In the genomic region with DNA sequence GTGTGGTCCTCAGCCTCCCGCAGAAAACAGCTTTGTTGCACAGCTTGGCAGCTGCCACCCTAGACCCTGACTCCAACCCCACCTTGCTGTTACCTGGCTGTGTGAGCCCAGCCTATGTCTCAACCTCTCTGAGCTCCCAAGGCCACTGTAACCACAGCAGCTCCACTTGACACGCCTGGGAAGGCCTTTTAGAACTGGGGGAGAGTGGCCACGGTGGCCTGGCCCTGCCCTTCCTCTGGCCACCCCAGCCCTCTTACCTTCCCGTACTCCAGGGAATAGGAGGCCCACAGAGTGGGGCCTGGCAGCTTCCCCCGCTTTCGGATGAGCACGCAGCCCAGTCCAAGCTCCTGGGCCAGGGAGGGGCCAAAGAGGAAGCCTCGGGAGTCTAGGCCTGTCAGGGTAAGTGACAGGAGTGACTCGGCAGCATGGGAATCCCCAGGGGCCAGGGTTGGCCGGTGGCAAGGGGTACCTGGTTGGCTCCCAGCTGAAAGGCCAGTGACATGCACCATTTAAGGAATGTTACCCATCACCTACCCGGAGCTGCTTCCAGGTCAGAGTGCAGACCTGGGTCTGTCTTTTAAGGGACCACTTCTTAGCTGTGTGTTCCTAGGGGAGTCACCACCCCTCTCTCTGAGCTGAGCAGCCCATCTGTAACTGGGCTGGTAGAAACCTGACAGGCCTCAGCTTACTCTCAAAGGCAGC, we compare ENCODE assay signal across 9 cellular contexts. TPM values are rescaled to one million over a fixed set of nuclear protein-coding genes. Genes with fewer than 3 reads are reported as not detected.
DNase-seq lines count a peak whose midpoint lies in the region; ATAC-seq, FAIRE-seq and TF ChIP-seq lines count a peak whose summit lies in the region.
"Had no signal": no experiment of that assay in that cellular context is flagged by ENCODE, and none has a peak within 500 bp of the region (broad histone marks: within the 10 kb centered on the region; RNA-seq: fewer than 3 reads in every experiment).

No MANE protein-coding gene starts in this region.

- H3K4me1 ChIP-seq in K562 (replicated peaks in 1 of 2; ENCODE audit: control insufficient read depth in 2 of 2, insufficient read depth in 2 of 2, low read length in 2 of 2) (peaks cover 14 to 82% of the 10 kb centered on the region in 2 experiments), mucosa of rectum (ENCODE audit: control insufficient read depth in 2 of 2, insufficient read depth in 2 of 2, low read length in 2 of 2) (peaks cover 24 to 27% of the 10 kb centered on the region in 2 donors)

- H2AFZ ChIP-seq in K562 (ENCODE audit: low read depth, low read length), result no peak overlapping the region

- ATAC-seq in K562, result peak; percentile 31
- ATAC-seq in GM18511 (IDR thresholded peaks at IDR 0.05; ENCODE audit: unreplicated experiment), result no peak
- ATAC-seq in HG03432 (IDR thresholded peaks at IDR 0.05; ENCODE audit: unreplicated experiment), result no peak
- no peak for ATAC-seq in GM19397 (IDR thresholded peaks at IDR 0.05; ENCODE audit: unreplicated experiment)

- in situ Hi-C loops in K562 (cut with MboI), result loop anchor here (5.0 to 10.0 kb wide), 2 partner anchors 357 to 404 kb away; a partner anchor contains a TSS

- H3K9me3 ChIP-seq in K562 (replicated peaks; ENCODE audit: control insufficient read depth, insufficient read depth, low read depth, low read length) (no peaks in the 10 kb centered on the region), mucosa of rectum (ENCODE audit: control insufficient read depth in 2 of 2, low read length in 2 of 2) (no peaks in the 10 kb centered on the region)

- peak; percentile 65 for FAIRE-seq in K562 (lab: Jason Lieb, UNC)
- FAIRE-seq: TTC549 had no signal

- TF ChIP-seq EP300 in K562 (IDR thresholded peaks at IDR 0.05; ENCODE audit: low read length), result no peak

- H3K36me3 ChIP-seq in K562 (ENCODE audit: control insufficient read depth, insufficient read depth, low read length) (peaks cover 58% of the 10 kb centered on the region; the same call in 2 of the 3 replicates), mucosa of rectum (ENCODE audit: control insufficient read depth in 2 of 2, insufficient read depth in 2 of 2, low read length in 2 of 2) (peaks cover 8 to 12% of the 10 kb centered on the region in 2 donors)

- TF ChIP-seq RAD21 in K562 (CRISPR knock-in tag; conservative IDR thresholded peaks at IDR 0.05 in 1 of 2, IDR thresholded peaks at IDR 0.05 in 1 of 2), result no peak

- H3K9me1 ChIP-seq in K562 (ENCODE audit: control insufficient read depth, insufficient read depth, low read length), result no peaks in the 10 kb centered on the region

- no peak for TF ChIP-seq CTCF in NB4 (IDR thresholded peaks at IDR 0.05; ENCODE audit: low read depth, low read length)
- TF ChIP-seq CTCF in K562 (IDR thresholded peaks at IDR 0.05 in 2 of 3, conservative IDR thresholded peaks at IDR 0.05 in 1 of 3; ENCODE audit: insufficient read depth in 2 of 3, low read depth in 1 of 3, low read length in 3 of 3), result no peak

- DNase-seq in ELR (ENCODE audit: low read depth) (peak; percentile 62), NB4 (ENCODE audit: low read depth) (peak; percentile 91), K562 (ENCODE audit: extremely low read depth in 1 of 4, low spot score in 3 of 4) (peak in 2 of 4 experiments; percentile 57 to 75), T-helper 9 cell (no peak)

- H3K4me3 ChIP-seq in NB4 (ENCODE audit: low read depth, low read length) (peak overlapping the region; percentile 86), K562 (peak overlapping the region; percentile 64), mucosa of rectum (ENCODE audit: low read length in 2 of 2) (peak overlapping the region; percentile 77 to 82)

- BruUV-seq in K562 (replicated peaks; lab: Mats Ljungman, UMichigan), result no TSS peak

- H3K79me2 ChIP-seq in K562 (ENCODE audit: control insufficient read depth, insufficient read depth, low read length), result peaks cover 55% of the 10 kb centered on the region

- H3K4me2 ChIP-seq in K562 (ENCODE audit: insufficient read depth, low read length), result peak overlapping the region; percentile 96

- peak overlapping the region; percentile 94 for H3K27ac ChIP-seq in K562 (ENCODE audit: extremely low read depth, low read depth, low read length)
- H3K27ac ChIP-seq in mucosa of rectum (ENCODE audit: low read depth in 2 of 2, low read length in 2 of 2), result peak overlapping the region; percentile 92 to 93

- H4K20me1 ChIP-seq in K562 (replicated peaks; ENCODE audit: control insufficient read depth, insufficient read depth, low read length), result peaks cover 31% of the 10 kb centered on the region; the same call in 1 of the 2 replicates

- POLR2A ChIA-PET in K562 (lab: Yijun Ruan, JAX), result interaction anchor here (0.6 to 6.1 kb wide), 19 partner anchors 8 to 765 kb away, joined by 3 to 50 read pairs (median 5); a partner anchor contains a TSS

- 5% methylated on average over 11 of the region's 11 CpGs for whole genome bisulfite sequencing in K562 (ENCODE audit: insufficient coverage, low coverage, missing lambda C conversion rate)

- intact Hi-C loops in K562 (cut with micrococcal nuclease), result loop anchor here (5.0 to 10.0 kb wide), 3 partner anchors 167 to 697 kb away; a partner anchor contains a TSS

- TF ChIP-seq POLR2A in NB4 (IDR thresholded peaks at IDR 0.05; ENCODE audit: extremely low read depth, insufficient read length) (peak; percentile 19), K562 (conservative IDR thresholded peaks at IDR 0.05) (peak; percentile 38; the same call in 1 of the 2 replicates)

- H3K27me3 ChIP-seq in K562 (ENCODE audit: control insufficient read depth in 2 of 2, insufficient read depth in 2 of 2, low read length in 2 of 2) (no peaks in the 10 kb centered on the region; a peak in 1 of 5 replicates), mucosa of rectum (ENCODE audit: control insufficient read depth in 2 of 2, insufficient read depth in 2 of 2, low read length in 2 of 2) (no peaks in the 10 kb centered on the region)

- H3K9ac ChIP-seq in K562 (ENCODE audit: insufficient read depth in 1 of 2, low read depth in 2 of 2, low read length in 2 of 2) (peak overlapping the region; percentile 86 to 99), mucosa of rectum (ENCODE audit: low read depth in 1 of 2, low read length in 2 of 2) (peak overlapping the region; percentile 68 to 84)

- CTCF ChIA-PET in K562 (lab: Yijun Ruan, JAX; ENCODE audit: low intra/inter-chr PET ratio), result no interaction called here

RNA-seq across cellular contexts. Expression of a gene that starts 1.4 kb away (rescaled TPM):
- 35.4 and 135 TPM in 2 replicates for total RNA-seq in K562 (2011; cell fraction: chromatin; rRNA removed; ENCODE audit: low replicate concordance)
- 138 and 183 TPM in 2 replicates for total RNA-seq in K562 (2011; cell fraction: nucleolus; rRNA removed)
- 82.7 and 89.3 TPM in 2 replicates for total RNA-seq in K562 (2011; cell fraction: nucleoplasm; rRNA removed)
- 409 and 555 TPM in 2 replicates for total RNA-seq in K562 (2014; rRNA removed)
- 86.2 and 129 TPM in 2 replicates for total RNA-seq in K562 (2014; rRNA removed; fragmentation: Illumina TruSeq; extraction: Trizol)
- 213 and 224 TPM in 2 replicates for total RNA-seq in K562 (2015; rRNA removed; fragmentation: Illumina TruSeq; extraction: Trizol)
- total RNA-seq in K562 (2021), result 340 and 359 TPM in 2 replicates
- polyA plus RNA-seq in K562 (2011; rRNA removed), result 146 and 234 TPM in 2 replicates
- 130 and 287 TPM in 2 replicates for polyA plus RNA-seq in K562 (2011; cell fraction: cytosol; rRNA removed)
- 161 and 192 TPM in 2 replicates for polyA plus RNA-seq in K562 (2011; cell fraction: nucleus; rRNA removed)
- polyA plus RNA-seq in K562 (2012), result 290 and 337 TPM in 2 replicates
- 94.4 and 200 TPM in 2 replicates for polyA plus RNA-seq in K562 (2014; fragmentation: Illumina TruSeq; extraction: Trizol)
- polyA plus RNA-seq in K562 (2014; fragmentation: Nextera tagmentation; extraction: Ambion mirVana), result 100 to 1,000 TPM in 1 of 2 experiments, 10 to 100 TPM in 1; 41.7 to 116 TPM
- 354 and 422 TPM in 2 replicates for polyA plus RNA-seq in K562 (2014; rRNA removed)
- polyA minus RNA-seq in K562 (2011; rRNA and poly(A)+ RNA removed), result 17.6 and 29.0 TPM in 2 replicates
- polyA minus RNA-seq in K562 (2011; cell fraction: cytosol; rRNA and poly(A)+ RNA removed), result 127 and 142 TPM in 2 replicates
- 49.9 and 62.3 TPM in 2 replicates for polyA minus RNA-seq in K562 (2011; cell fraction: nucleus; rRNA and poly(A)+ RNA removed)

RNA-seq across cellular contexts. Expression of a gene that starts 6.7 kb away (rescaled TPM):
- total RNA-seq in K562 (2011; cell fraction: chromatin; rRNA removed; ENCODE audit: low replicate concordance), result 14.1 and 55.6 TPM in 2 replicates
- 67.5 and 87.8 TPM in 2 replicates for total RNA-seq in K562 (2011; cell fraction: nucleolus; rRNA removed)
- 29.4 and 38.8 TPM in 2 replicates for total RNA-seq in K562 (2011; cell fraction: nucleoplasm; rRNA removed)
- total RNA-seq in K562 (2014; rRNA removed) (114 and 119 TPM in 2 replicates), K562 (2014; rRNA removed; fragmentation: Illumina TruSeq; extraction: Trizol) (3.4 and 4.4 TPM in 2 replicates), K562 (2015; rRNA removed; fragmentation: Illumina TruSeq; extraction: Trizol) (14.4 and 17.9 TPM in 2 replicates), K562 (2021) (173 and 178 TPM in 2 replicates)
- polyA plus RNA-seq in K562 (2011; rRNA removed) (14.2 and 29.4 TPM in 2 replicates), K562 (2014; fragmentation: Illumina TruSeq; extraction: Trizol) (9.3 and 47.1 TPM in 2 replicates), K562 (2014; fragmentation: Nextera tagmentation; extraction: Ambion mirVana) (1 to 10 TPM in 1 of 2 experiments, under 1 TPM in 1; 0.92 to 1.6 TPM), K562 (2014; rRNA removed) (53.6 and 65.8 TPM in 2 replicates)
- 48.5 and 101 TPM in 2 replicates for polyA plus RNA-seq in K562 (2011; cell fraction: cytosol; rRNA removed)
- 38.4 and 58.3 TPM in 2 replicates for polyA plus RNA-seq in K562 (2011; cell fraction: nucleus; rRNA removed)
- polyA plus RNA-seq in K562 (2012), result 68.4 and 200 TPM in 2 replicates
- polyA minus RNA-seq in K562 (2011; rRNA and poly(A)+ RNA removed), result 9.8 and 10.4 TPM in 2 replicates
- polyA minus RNA-seq in K562 (2011; cell fraction: cytosol; rRNA and poly(A)+ RNA removed), result 102 and 178 TPM in 2 replicates
- 25.2 and 25.9 TPM in 2 replicates for polyA minus RNA-seq in K562 (2011; cell fraction: nucleus; rRNA and poly(A)+ RNA removed)

RNA-seq across cellular contexts. Expression of a gene that starts 25.3 kb away (rescaled TPM):
- 759 and 2,233 TPM in 2 replicates for total RNA-seq in K562 (2011; cell fraction: chromatin; rRNA removed; ENCODE audit: low replicate concordance)
- total RNA-seq in K562 (2011; cell fraction: nucleolus; rRNA removed), result 1,565 and 1,591 TPM in 2 replicates
- total RNA-seq in K562 (2011; cell fraction: nucleoplasm; rRNA removed), result 1,027 and 1,219 TPM in 2 replicates
- total RNA-seq in K562 (2014; rRNA removed) (213 and 305 TPM in 2 replicates), K562 (2014; rRNA removed; fragmentation: Illumina TruSeq; extraction: Trizol) (44.5 and 45.2 TPM in 2 replicates), K562 (2015; rRNA removed; fragmentation: Illumina TruSeq; extraction: Trizol) (97.9 and 113 TPM in 2 replicates), K562 (2021) (354 and 432 TPM in 2 replicates)
- polyA plus RNA-seq in K562 (2011; rRNA removed) (131 and 170 TPM in 2 replicates), K562 (2014; fragmentation: Illumina TruSeq; extraction: Trizol) (146 and 201 TPM in 2 replicates), K562 (2014; fragmentation: Nextera tagmentation; extraction: Ambion mirVana) (1 to 10 TPM; 3.6 to 9.6 TPM), K562 (2014; rRNA removed) (319 and 383 TPM in 2 replicates)
- polyA plus RNA-seq in K562 (2011; cell fraction: cytosol; rRNA removed), result 143 and 281 TPM in 2 replicates
- 1,334 and 2,777 TPM in 2 replicates for polyA plus RNA-seq in K562 (2011; cell fraction: nucleus; rRNA removed)
- polyA plus RNA-seq in K562 (2012), result 266 and 440 TPM in 2 replicates
- 56.6 and 97.2 TPM in 2 replicates for polyA minus RNA-seq in K562 (2011; rRNA and poly(A)+ RNA removed)
- polyA minus RNA-seq in K562 (2011; cell fraction: cytosol; rRNA and poly(A)+ RNA removed), result 155 and 200 TPM in 2 replicates
- 321 and 450 TPM in 2 replicates for polyA minus RNA-seq in K562 (2011; cell fraction: nucleus; rRNA and poly(A)+ RNA removed)

RNA-seq across cellular contexts. Expression of a gene that starts 46.4 kb away (rescaled TPM):
- 69.8 and 180 TPM in 2 replicates for total RNA-seq in K562 (2011; cell fraction: chromatin; rRNA removed; ENCODE audit: low replicate concordance)
- total RNA-seq in K562 (2011; cell fraction: nucleolus; rRNA removed), result 70.5 and 71.6 TPM in 2 replicates
- 50.8 and 56.2 TPM in 2 replicates for total RNA-seq in K562 (2011; cell fraction: nucleoplasm; rRNA removed)
- total RNA-seq in K562 (2014; rRNA removed) (3.4 and 5.4 TPM in 2 replicates), K562 (2014; rRNA removed; fragmentation: Illumina TruSeq; extraction: Trizol) (2.4 and 4.1 TPM in 2 replicates), K562 (2015; rRNA removed; fragmentation: Illumina TruSeq; extraction: Trizol) (5.6 and 5.9 TPM in 2 replicates), K562 (2021) (12.3 and 13.2 TPM in 2 replicates)
- polyA plus RNA-seq in K562 (2011; rRNA removed) (3.9 and 4.3 TPM in 2 replicates), K562 (2014; fragmentation: Illumina TruSeq; extraction: Trizol) (6.0 and 7.0 TPM in 2 replicates), K562 (2014; fragmentation: Nextera tagmentation; extraction: Ambion mirVana) (under 1 TPM; 0.38 to 0.63 TPM), K562 (2014; rRNA removed) (6.7 and 8.6 TPM in 2 replicates)
- 3.9 and 9.1 TPM in 2 replicates for polyA plus RNA-seq in K562 (2011; cell fraction: cytosol; rRNA removed)
- 20.2 and 34.5 TPM in 2 replicates for polyA plus RNA-seq in K562 (2011; cell fraction: nucleus; rRNA removed)
- 11.1 and 16.0 TPM in 2 replicates for polyA plus RNA-seq in K562 (2012)
- polyA minus RNA-seq in K562 (2011; rRNA and poly(A)+ RNA removed), result 1.9 and 3.7 TPM in 2 replicates
- 3.2 and 3.3 TPM in 2 replicates for polyA minus RNA-seq in K562 (2011; cell fraction: cytosol; rRNA and poly(A)+ RNA removed)
- polyA minus RNA-seq in K562 (2011; cell fraction: nucleus; rRNA and poly(A)+ RNA removed), result 7.0 and 7.8 TPM in 2 replicates

RNA-seq across cellular contexts. Expression of a gene that starts 46.6 kb away (rescaled TPM):
- 43.1 and 83.7 TPM in 2 replicates for total RNA-seq in K562 (2011; cell fraction: chromatin; rRNA removed; ENCODE audit: low replicate concordance)
- 64.3 and 69.7 TPM in 2 replicates for total RNA-seq in K562 (2011; cell fraction: nucleolus; rRNA removed)
- 53.0 and 53.7 TPM in 2 replicates for total RNA-seq in K562 (2011; cell fraction: nucleoplasm; rRNA removed)
- total RNA-seq in K562 (2014; rRNA removed) (60.4 and 77.5 TPM in 2 replicates), K562 (2014; rRNA removed; fragmentation: Illumina TruSeq; extraction: Trizol) (92.6 and 126 TPM in 2 replicates), K562 (2015; rRNA removed; fragmentation: Illumina TruSeq; extraction: Trizol) (61.1 and 69.1 TPM in 2 replicates), K562 (2021) (89.1 and 92.6 TPM in 2 replicates)
- polyA plus RNA-seq in K562 (2011; rRNA removed) (124 and 163 TPM in 2 replicates), K562 (2014; fragmentation: Illumina TruSeq; extraction: Trizol) (97.5 and 104 TPM in 2 replicates), K562 (2014; fragmentation: Nextera tagmentation; extraction: Ambion mirVana) (100 to 1,000 TPM; 345 to 398 TPM), K562 (2014; rRNA removed) (92.4 and 99.1 TPM in 2 replicates)
- 94.2 and 150 TPM in 2 replicates for polyA plus RNA-seq in K562 (2011; cell fraction: cytosol; rRNA removed)
- polyA plus RNA-seq in K562 (2011; cell fraction: nucleus; rRNA removed), result 96.2 and 120 TPM in 2 replicates
- polyA plus RNA-seq in K562 (2012), result 69.9 and 168 TPM in 2 replicates
- 28.3 and 55.3 TPM in 2 replicates for polyA minus RNA-seq in K562 (2011; rRNA and poly(A)+ RNA removed)
- polyA minus RNA-seq in K562 (2011; cell fraction: cytosol; rRNA and poly(A)+ RNA removed), result 24.9 and 30.9 TPM in 2 replicates
- polyA minus RNA-seq in K562 (2011; cell fraction: nucleus; rRNA and poly(A)+ RNA removed), result 30.4 and 33.3 TPM in 2 replicates
